In genomic region chr12:88153959-88154358, GRCh38 we compare ENCODE assay signal across 10 cellular contexts. TPM values are rescaled to one million over a fixed set of nuclear protein-coding genes. Genes with fewer than 3 reads are reported as not detected.
A peak's percentile ranks its signal among the peaks of the same experiment; 100 is the strongest.
DNase-seq lines count a peak whose midpoint lies in the region; ATAC-seq, FAIRE-seq and TF ChIP-seq lines count a peak whose summit lies in the region.
"Had no signal": no experiment of that assay in that cellular context is flagged by ENCODE, and none has a peak within 500 bp of the region (broad histone marks: within the 10 kb centered on the region; RNA-seq: fewer than 3 reads in every experiment).

No MANE protein-coding gene starts in this region.

- 100% methylated on average over 3 of the region's 3 CpGs for WGBS in GM12878 (ENCODE audit: insufficient coverage, insufficient replicate concordance, low lambda C conversion rate, missing lambda C conversion rate)

- no peaks in the 10 kb centered on the region for H4K20me1 ChIP-seq in GM12878 (ENCODE audit: control insufficient read depth, insufficient read depth)

- SMC1A ChIA-PET in GM12878 (lab: Charles Lee; ENCODE audit: uncharacterized antibody, unreplicated experiment), result interaction anchor here (0.6 to 3.9 kb wide), 10 partner anchors 8 to 1308 kb away, joined by 3 to 37 read pairs (median 6); no protein-coding TSS in a partner anchor

- no peak overlapping the region for H3K4me3 ChIP-seq in GM12878

- RAD21 ChIA-PET in GM12878 (lab: Charles Lee; ENCODE audit: unreplicated experiment), result interaction anchor here (1.0 to 2.9 kb wide), 7 partner anchors 8 to 277 kb away, joined by 3 to 15 read pairs (median 3); no protein-coding TSS in a partner anchor

- no peak overlapping the region for H3K4me2 ChIP-seq in GM12878 (ENCODE audit: control insufficient read depth, insufficient read depth)

- TF ChIP-seq POLR2A in GM12878 (IDR thresholded peaks at IDR 0.05; ENCODE audit: low read depth, low read length), result no peak

- no TSS peak for BruUV-seq in GM12878 (replicated peaks; lab: Mats Ljungman, UMichigan)

- POLR2A ChIA-PET in GM12878 (lab: Charles Lee), result interaction anchor here (0.9 kb wide), 1 partner anchor 240 kb away, joined by 4 read pairs; no protein-coding TSS in a partner anchor

- intact Hi-C loops in GM12878 (cut with micrococcal nuclease; ENCODE audit: unreplicated experiment), result loop anchor here (5.0 to 10.0 kb wide), 3 partner anchors 238 to 838 kb away; no protein-coding TSS in a partner anchor

- H3K36me3 ChIP-seq in GM12878 (ENCODE audit: control insufficient read depth in 2 of 2, insufficient read depth in 2 of 2, low read length in 1 of 2), result no peaks in the 10 kb centered on the region; a peak in 1 of 4 replicates

- no peak overlapping the region for H3K27ac ChIP-seq in GM12878 (ENCODE audit: control insufficient read depth, insufficient read depth)

- TF ChIP-seq RAD21 in Ishikawa (IDR thresholded peaks at IDR 0.05; ENCODE audit: low read depth) (peak; percentile 24), GM12878 (IDR thresholded peaks at IDR 0.05; ENCODE audit: insufficient read depth, low read depth, low read length) (peak; percentile 46; the same call in 1 of the 2 replicates)

- H2AFZ ChIP-seq in GM12878 (ENCODE audit: control insufficient read depth, low read depth, low read length), result no peak overlapping the region

- in situ Hi-C loops in GM12878 (cut with MboI), result no loop called here

- H3K4me1 ChIP-seq in GM12878 (ENCODE audit: control insufficient read depth, insufficient read depth, low read length), result no peaks in the 10 kb centered on the region

- DNase-seq in COR-L47 (lab: John Stamatoyannopoulos, UW) (peak; percentile 30), GM12878 (ENCODE audit: low read depth, low spot score) (no peak), lung microvascular endothelial cell (ENCODE audit: low read depth in 2 of 2) (peak; percentile 67 to 78), SHP77 (lab: John Stamatoyannopoulos, UW) (no peak), pons (ENCODE audit: low spot score) (no peak), ecto neural progenitor cell (ENCODE audit: low spot score) (no peak), activated gamma-delta T cell treated with Interleukin-2 at 50 U/mL for 16 hours (no peak)
- DNase-seq: retina, T-helper 9 cell had no signal

- H3K79me2 ChIP-seq in GM12878 (ENCODE audit: control insufficient read depth, insufficient read depth, low read length), result no peaks in the 10 kb centered on the region

- TF ChIP-seq CTCF in GM12878 (IDR thresholded peaks at IDR 0.05 in 2 of 3, conservative IDR thresholded peaks at IDR 0.05 in 1 of 3; ENCODE audit: control insufficient read depth in 2 of 3, extremely low read depth in 1 of 3, insufficient read depth in 1 of 3, low read depth in 3 of 3, low read length in 3 of 3), result peak in 1 of 3 experiments; percentile 17; a peak in 1 of 6 replicates

- TF ChIP-seq EP300 in Ishikawa (IDR thresholded peaks at IDR 0.05; ENCODE audit: borderline replicate concordance) (no peak), GM12878 (IDR thresholded peaks at IDR 0.05; ENCODE audit: borderline replicate concordance in 1 of 2, control insufficient read depth in 1 of 2, low read depth in 2 of 2, low read length in 2 of 2) (no peak)

- no peaks in the 10 kb centered on the region for H3K9me3 ChIP-seq in GM12878 (replicated peaks; ENCODE audit: control insufficient read depth, insufficient read depth, low read length)

- H3K27me3 ChIP-seq in GM12878 (replicated peaks in 1 of 2; ENCODE audit: control insufficient read depth in 2 of 2, insufficient read depth in 2 of 2, low read length in 1 of 2), result no peaks in the 10 kb centered on the region

- no peak for FAIRE-seq in GM12878 (lab: Jason Lieb, UNC)

- 0 out of 3 replicates have a peak, but pooled peaks have one; percentile 25 for ATAC-seq in GM12878

- CTCF ChIA-PET in GM12878 (lab: Yijun Ruan, JAX), result interaction anchor here (0.7 to 4.3 kb wide), 9 partner anchors 8 to 840 kb away, joined by 3 to 33 read pairs (median 4); no protein-coding TSS in a partner anchor

- H3K9ac ChIP-seq in GM12878 (ENCODE audit: control insufficient read depth, insufficient read depth, low read length), result no peak overlapping the region

TF ChIP-seq in Ishikawa, 13 proteins besides CTCF, POLR2A, EP300 and RAD21 (continues in another document):
- TF ChIP-seq MAX (IDR thresholded peaks at IDR 0.05) (no peak), CREB1 (IDR thresholded peaks at IDR 0.05; ENCODE audit: low read depth) (no peak), FOXM1 (IDR thresholded peaks at IDR 0.05; ENCODE audit: borderline replicate concordance, low read depth) (no peak), TCF12 (IDR thresholded peaks at IDR 0.05; ENCODE audit: low read depth) (no peak)

TF ChIP-seq in GM12878, 131 proteins besides CTCF, POLR2A, EP300 and RAD21:
- TF ChIP-seq ZNF687 (IDR thresholded peaks at IDR 0.05), result no peak
- TF ChIP-seq SMC3 (IDR thresholded peaks at IDR 0.05; ENCODE audit: borderline replicate concordance, low read length), result peak; percentile 28; the same call in 1 of the 2 replicates

RNA-seq across cellular contexts. Expression of gene TMTC3, which starts 11.9 kb away (rescaled TPM):
- 12.4 and 12.7 TPM in 2 replicates for total RNA-seq in GM12878 (2013; cell fraction: nucleolus; rRNA removed)
- 3.5 and 4.7 TPM in 2 replicates for total RNA-seq in GM12878 (2014; rRNA removed)
- 5.1 and 5.6 TPM in 2 replicates for total RNA-seq in GM12878 (2014; rRNA removed; fragmentation: Illumina TruSeq; extraction: Trizol)
- 4.9 and 5.7 TPM in 2 replicates for total RNA-seq in GM12878 (2021)
- 1.7 TPM for polyA plus RNA-seq in GM12878 (2011; ENCODE audit: low read depth)
- polyA plus RNA-seq in GM12878 (2011; rRNA removed), result 5.0 and 8.1 TPM in 2 replicates
- 1.5 and 1.6 TPM in 2 replicates for polyA plus RNA-seq in GM12878 (2011; cell fraction: cytosol; rRNA removed)
- polyA plus RNA-seq in GM12878 (2011; cell fraction: nucleus; rRNA removed), result 3.8 and 4.0 TPM in 2 replicates
- 0.98 and 1.4 TPM in 2 replicates for polyA plus RNA-seq in GM12878 (2012)
- polyA plus RNA-seq in GM12878 (2014; fragmentation: Illumina TruSeq; extraction: Trizol), result 2.9 and 4.0 TPM in 2 replicates
- 1 to 10 TPM; 1.5 to 2.8 TPM for polyA plus RNA-seq in GM12878 (2014; fragmentation: Nextera tagmentation; extraction: Ambion mirVana)
- 1.1 and 1.4 TPM in 2 replicates for polyA plus RNA-seq in GM12878 (2014; rRNA removed)
- polyA plus RNA-seq in GM12878 (2016; fragmentation: Nextera tagmentation; extraction: Ambion mirVana), result 1 to 10 TPM; 3.5 to 3.7 TPM
- polyA minus RNA-seq in GM12878 (2011; rRNA and poly(A)+ RNA removed), result 13.5 and 21.6 TPM in 2 replicates
- 2.3 and 4.5 TPM in 2 replicates for polyA minus RNA-seq in GM12878 (2011; cell fraction: cytosol; rRNA and poly(A)+ RNA removed)
- 5.9 and 7.6 TPM in 2 replicates for polyA minus RNA-seq in GM12878 (2011; cell fraction: nucleus; rRNA and poly(A)+ RNA removed)
- total RNA-seq in lung microvascular endothelial cell, result 13.9 and 15.5 TPM in 2 replicates

RNA-seq across cellular contexts. Expression of gene CEP290, which starts 12.1 kb away (rescaled TPM):
- 159 and 177 TPM in 2 replicates for total RNA-seq in GM12878 (2013; cell fraction: nucleolus; rRNA removed)
- 9.6 and 11.3 TPM in 2 replicates for total RNA-seq in GM12878 (2014; rRNA removed)
- 15.6 and 17.0 TPM in 2 replicates for total RNA-seq in GM12878 (2014; rRNA removed; fragmentation: Illumina TruSeq; extraction: Trizol)
- 14.3 and 15.7 TPM in 2 replicates for total RNA-seq in GM12878 (2021)
- polyA plus RNA-seq in GM12878 (2011; ENCODE audit: low read depth), result 3.6 TPM
- polyA plus RNA-seq in GM12878 (2011; rRNA removed), result 7.2 and 18.8 TPM in 2 replicates
- polyA plus RNA-seq in GM12878 (2011; cell fraction: cytosol; rRNA removed), result 5.2 TPM in 2 replicates
- 16.6 and 31.9 TPM in 2 replicates for polyA plus RNA-seq in GM12878 (2011; cell fraction: nucleus; rRNA removed)
- 5.0 and 7.2 TPM in 2 replicates for polyA plus RNA-seq in GM12878 (2012)
- polyA plus RNA-seq in GM12878 (2014; fragmentation: Illumina TruSeq; extraction: Trizol), result 11.9 and 15.7 TPM in 2 replicates
- polyA plus RNA-seq in GM12878 (2014; fragmentation: Nextera tagmentation; extraction: Ambion mirVana), result 1 to 10 TPM; 4.8 to 8.9 TPM
- polyA plus RNA-seq in GM12878 (2014; rRNA removed), result 6.3 and 6.4 TPM in 2 replicates
- polyA plus RNA-seq in GM12878 (2016; fragmentation: Nextera tagmentation; extraction: Ambion mirVana), result 10 to 100 TPM; 13.3 to 14.0 TPM
- 7.5 and 11.7 TPM in 2 replicates for polyA minus RNA-seq in GM12878 (2011; rRNA and poly(A)+ RNA removed)
- polyA minus RNA-seq in GM12878 (2011; cell fraction: cytosol; rRNA and poly(A)+ RNA removed), result 2.8 and 5.7 TPM in 2 replicates
- polyA minus RNA-seq in GM12878 (2011; cell fraction: nucleus; rRNA and poly(A)+ RNA removed), result 24.9 and 46.5 TPM in 2 replicates
- 3.1 and 3.8 TPM in 2 replicates for total RNA-seq in lung microvascular endothelial cell

Comparison
In these comparisons a context has a peak if more than half of its experiments do, and no peak if none do; other contexts are left out.
1. DNase-seq: peak in COR-L47 (single experiment) and lung microvascular endothelial cell (2 of 2); none in GM12878 (single experiment), SHP77 (0 of 2), pons (single experiment), ecto neural progenitor cell (single experiment) and activated gamma-delta T cell treated with Interleukin-2 at 50 U/mL for 16 hours (single experiment).